24 cellular contexts compared by ENCODE assay signal in the genomic region with DNA sequence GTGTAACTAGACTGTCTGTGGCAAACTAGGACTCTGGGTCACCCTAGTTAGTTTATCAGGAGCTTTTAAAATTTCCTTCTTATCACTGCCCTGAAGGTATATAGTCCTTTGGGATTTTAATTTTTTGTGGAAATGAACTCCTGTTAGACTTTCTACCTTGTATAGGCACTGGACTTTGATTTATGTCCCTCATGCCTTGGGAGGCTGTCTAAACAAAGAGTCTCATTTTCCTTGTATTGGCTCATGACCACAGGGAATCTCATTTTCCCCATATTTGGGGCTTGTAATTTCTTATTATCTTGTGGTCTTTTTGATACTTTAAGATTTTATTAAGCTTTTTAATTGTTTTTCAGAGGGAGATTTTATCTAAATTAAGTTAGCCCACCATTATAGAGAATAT. TPM values are rescaled to one million over a fixed set of nuclear protein-coding genes. Genes with fewer than 3 reads are reported as not detected.
DNase-seq lines count a peak whose midpoint lies in the region; ATAC-seq and TF ChIP-seq lines count a peak whose summit lies in the region.
"Had no signal": no experiment of that assay in that cellular context is flagged by ENCODE, and none has a peak within 500 bp of the region (broad histone marks: within the 10 kb centered on the region; RNA-seq: fewer than 3 reads in every experiment).

No MANE protein-coding gene starts in this region.

- no peaks in the 10 kb centered on the region for H3K9me3 ChIP-seq in AG04450 (ENCODE audit: control insufficient read depth, insufficient read depth, low read length)
- H3K9me3 ChIP-seq in mucosa of descending colon = no peaks in the 10 kb centered on the region
- H3K9me3 ChIP-seq: upper lobe of right lung had no signal

- ATAC-seq in mucosa of descending colon (peak; percentile 90), GM21576 (IDR thresholded peaks at IDR 0.05; ENCODE audit: unreplicated experiment) (no peak), GM21367 (IDR thresholded peaks at IDR 0.05; ENCODE audit: unreplicated experiment) (no peak)
- ATAC-seq: upper lobe of right lung had no signal

- H3K4me3 Mint-ChIP-seq in chondrocyte (ENCODE audit: unreplicated experiment) = no peak overlapping the region
- no peak overlapping the region for H3K4me3 Mint-ChIP-seq in activated naive CD4-positive, alpha-beta T cell treated with anti-CD3 and anti-CD28 coated beads, Interleukin-2, amount 10 ng/mL, durations not matched to agents 7 days and 5 days
- H3K4me3 Mint-ChIP-seq: activated CD4-positive, alpha-beta T cell treated with anti-CD3 and anti-CD28 coated beads, Interleukin-2, amount 10 ng/mL, durations not matched to agents 7 days and 5 days; brain; CD4-positive, alpha-beta memory T cell; neural progenitor cell; stimulated activated naive CD8-positive, alpha-beta T cell treated with anti-CD3 and anti-CD28 coated beads, Interleukin-15, amount 100 ng/mL, for 72 hours had no signal

- intact Hi-C loops in mucosa of descending colon (cut with DNase I, micrococcal nuclease) = no loop called here

- H3K27ac Mint-ChIP-seq in chondrocyte (ENCODE audit: unreplicated experiment) = peak overlapping the region; percentile 65
- H3K27ac Mint-ChIP-seq in activated naive CD4-positive, alpha-beta T cell treated with anti-CD3 and anti-CD28 coated beads, Interleukin-2, amount 10 ng/mL, durations not matched to agents 7 days and 5 days = no peak overlapping the region
- H3K27ac Mint-ChIP-seq: activated CD4-positive, alpha-beta T cell treated with anti-CD3 and anti-CD28 coated beads, Interleukin-2, amount 10 ng/mL, durations not matched to agents 7 days and 5 days had no signal

- H3K4me1 ChIP-seq in mucosa of descending colon (ENCODE audit: low read depth) = no peaks in the 10 kb centered on the region
- H3K4me1 ChIP-seq: neural progenitor cell, upper lobe of right lung had no signal

- no peaks in the 10 kb centered on the region for H3K36me3 Mint-ChIP-seq in chondrocyte (ENCODE audit: low read depth)
- H3K36me3 Mint-ChIP-seq in activated naive CD4-positive, alpha-beta T cell treated with anti-CD3 and anti-CD28 coated beads, Interleukin-2, amount 10 ng/mL, durations not matched to agents 7 days and 5 days = peaks cover 21% of the 10 kb centered on the region

- POLR2A ChIA-PET in AG04450 (lab: Yijun Ruan, JAX) = interaction anchor here (0.6 to 1.5 kb wide), 4 partner anchors 11 to 401 kb away, joined by 3 to 6 read pairs (median 4); no protein-coding TSS in a partner anchor

- H3K9me3 Mint-ChIP-seq in chondrocyte (ENCODE audit: low read depth) = no peaks in the 10 kb centered on the region
- H3K9me3 Mint-ChIP-seq in activated naive CD4-positive, alpha-beta T cell treated with anti-CD3 and anti-CD28 coated beads, Interleukin-2, amount 10 ng/mL, durations not matched to agents 7 days and 5 days = no peaks in the 10 kb centered on the region
- H3K9me3 Mint-ChIP-seq: activated CD4-positive, alpha-beta T cell treated with anti-CD3 and anti-CD28 coated beads, Interleukin-2, amount 10 ng/mL, durations not matched to agents 7 days and 5 days; brain; CD4-positive, alpha-beta memory T cell; neural progenitor cell; stimulated activated naive CD8-positive, alpha-beta T cell treated with anti-CD3 and anti-CD28 coated beads, Interleukin-15, amount 100 ng/mL, for 72 hours had no signal

- H3K36me3 ChIP-seq in mucosa of descending colon (ENCODE audit: low read depth) = no peaks in the 10 kb centered on the region
- H3K36me3 ChIP-seq: neural progenitor cell had no signal

- H3K27ac ChIP-seq in AG04450 (ENCODE audit: low read depth, low read length) = peak overlapping the region; percentile 82
- H3K27ac ChIP-seq: neural progenitor cell, upper lobe of right lung had no signal

- H3K4me3 ChIP-seq in AG04450 (ENCODE audit: low read depth, low read length) (no peak overlapping the region), mucosa of descending colon (no peak overlapping the region)
- H3K4me3 ChIP-seq: neural progenitor cell, upper lobe of right lung had no signal

- CTCF ChIA-PET in AG04450 (lab: Charles Lee) = interaction anchor here (0.5 to 0.9 kb wide), 2 partner anchors 14 to 132 kb away, joined by 3 read pairs; no protein-coding TSS in a partner anchor
- CTCF ChIA-PET in activated naive CD4-positive, alpha-beta T cell treated with anti-CD3 and anti-CD28 coated beads, Interleukin-2, amount 10 ng/mL, durations not matched to agents 7 days and 5 days (lab: Charles Lee) = interaction anchor here (0.6 kb wide), 1 partner anchor 19 kb away, joined by 3 read pairs; no protein-coding TSS in a partner anchor

- H3K27me3 ChIP-seq in AG04450 (ENCODE audit: control insufficient read depth, insufficient read depth, low read length) = no peaks in the 10 kb centered on the region
- H3K27me3 ChIP-seq: neural progenitor cell, upper lobe of right lung had no signal

- H3K27me3 Mint-ChIP-seq in chondrocyte (ENCODE audit: low read depth) = no peaks in the 10 kb centered on the region
- H3K27me3 Mint-ChIP-seq in activated naive CD4-positive, alpha-beta T cell treated with anti-CD3 and anti-CD28 coated beads, Interleukin-2, amount 10 ng/mL, durations not matched to agents 7 days and 5 days = no peaks in the 10 kb centered on the region
- H3K27me3 Mint-ChIP-seq: activated CD4-positive, alpha-beta T cell treated with anti-CD3 and anti-CD28 coated beads, Interleukin-2, amount 10 ng/mL, durations not matched to agents 7 days and 5 days; brain; CD4-positive, alpha-beta memory T cell; stimulated activated naive CD8-positive, alpha-beta T cell treated with anti-CD3 and anti-CD28 coated beads, Interleukin-15, amount 100 ng/mL, for 72 hours had no signal

- DNase-seq in AG04450 (ENCODE audit: low read depth, low spot score) (no peak), LHCN-M2 (ENCODE audit: low read depth) (peak; percentile 80), chondrocyte (ENCODE audit: low spot score) (no peak), mucosa of descending colon (peak in 1 of 3 donors; percentile 33), cortex of kidney (lab: John Stamatoyannopoulos, UW) (no peak)
- DNase-seq in activated naive CD4-positive, alpha-beta T cell treated with anti-CD3 and anti-CD28 coated beads, Interleukin-2, amount 10 ng/mL, durations not matched to agents 7 days and 5 days = no peak
- DNase-seq: activated CD4-positive, alpha-beta T cell treated with anti-CD3 and anti-CD28 coated beads, Interleukin-2, amount 10 ng/mL, durations not matched to agents 7 days and 5 days; activated naive CD4-positive, alpha-beta T cell treated with anti-CD3 and anti-CD28 coated beads, Interleukin-2, amount 50 U/mL, for 16 hours; activated T-cell treated with anti-CD3 and anti-CD28 coated beads for 4 hours; CD4-positive, alpha-beta memory T cell; DMS79; MV-4-11; NCI-H2081 treated with DMSO at 0.1 percent for 48 hours; NCI-H526 treated with DMSO at 0.1 percent for 48 hours; retina; SW 1271; upper lobe of right lung had no signal

- no peak for TF ChIP-seq CTCF in AG04450 (IDR thresholded peaks at IDR 0.05; ENCODE audit: low read depth, low read length)
- TF ChIP-seq CTCF in chondrocyte (IDR thresholded peaks at IDR 0.05) = no peak
- no peak for TF ChIP-seq CTCF in mucosa of descending colon (IDR thresholded peaks at IDR 0.05)

- peaks cover 38% of the 10 kb centered on the region for H3K4me1 Mint-ChIP-seq in chondrocyte (ENCODE audit: low read depth)
- H3K4me1 Mint-ChIP-seq in activated naive CD4-positive, alpha-beta T cell treated with anti-CD3 and anti-CD28 coated beads, Interleukin-2, amount 10 ng/mL, durations not matched to agents 7 days and 5 days = peaks cover 25% of the 10 kb centered on the region
- H3K4me1 Mint-ChIP-seq: neural progenitor cell had no signal

RNA-seq across cellular contexts. Expression of a gene that starts 21.4 kb away (rescaled TPM):
- polyA plus RNA-seq in AG04450 (2011; rRNA removed) = 0.09 and 0.14 TPM in 2 replicates
- polyA minus RNA-seq in AG04450 (2011; rRNA and poly(A)+ RNA removed) = not detected in 2 replicates
- total RNA-seq in LHCN-M2 (2014; rRNA removed) = 0.64 TPM in 1 of 2 replicates, not detected in the other
- polyA plus RNA-seq in LHCN-M2 (2012) = 0.29 TPM
- not detected in 3 replicates for total RNA-seq in chondrocyte
- total RNA-seq in mucosa of descending colon = 1 to 10 TPM in 2 of 3 donors, under 1 TPM in 1; 0.14 to 2.5 (median 1.2) TPM
- total RNA-seq: activated CD4-positive, alpha-beta T cell treated with anti-CD3 and anti-CD28 coated beads, Interleukin-2, amount 10 ng/mL, durations not matched to agents 7 days and 5 days; CD4-positive, alpha-beta memory T cell; dermis microvascular lymphatic vessel endothelial cell; mesenteric fat pad; upper lobe of right lung had no signal

RNA-seq across cellular contexts. Expression of a gene that starts 59.1 kb away (rescaled TPM):
- 30.7 and 44.3 TPM in 2 replicates for polyA plus RNA-seq in AG04450 (2011; rRNA removed)
- 6.8 and 14.8 TPM in 2 replicates for polyA minus RNA-seq in AG04450 (2011; rRNA and poly(A)+ RNA removed)
- total RNA-seq in LHCN-M2 (2014; rRNA removed) (65.4 and 66.6 TPM in 2 replicates), chondrocyte (15.4 to 18.7 TPM (median 15.6 TPM) in 3 replicates), mucosa of descending colon (10 to 100 TPM; 15.4 to 22.0 (median 15.9) TPM)
- 35.3 TPM for polyA plus RNA-seq in LHCN-M2 (2012)
